Comparison of ENCODE assay signal across 1 cellular context in genomic region chr4:184504385-184504784, GRCh38.
TF ChIP-seq lines count a peak whose summit lies in the region.

No MANE protein-coding gene starts in this region.

TF ChIP-seq in IMR-90, 13 proteins besides CTCF, POLR2A, EP300 and RAD21 (continued from another document):
- TF ChIP-seq USF2 (IDR thresholded peaks at IDR 0.05; ENCODE audit: low read depth, low read length) (no peak), MXI1 (IDR thresholded peaks at IDR 0.05; ENCODE audit: borderline replicate concordance, low read depth, low read length) (no peak), ELK1 (IDR thresholded peaks at IDR 0.05; ENCODE audit: borderline replicate concordance, low read depth, low read length) (no peak), MAFK (IDR thresholded peaks at IDR 0.05; ENCODE audit: low read depth, low read length) (no peak), CEBPB (IDR thresholded peaks at IDR 0.05; ENCODE audit: low read depth, low read length) (no peak)
